Comparison of ENCODE assay signal across 39 cellular contexts in genomic region chr20:46491354-46491753, GRCh38. TPM values are rescaled to one million over a fixed set of nuclear protein-coding genes. Genes with fewer than 3 reads are reported as not detected.
"Had no signal": no experiment of that assay in that cellular context is flagged by ENCODE, and none has a peak within 500 bp of the region (broad histone marks: within the 10 kb centered on the region; RNA-seq: fewer than 3 reads in every experiment).

No MANE protein-coding gene starts in this region.

- H3K9me3 ChIP-seq: adrenal gland, ascending aorta, breast epithelium had no signal

- DNase-seq: activated effector memory CD4-positive, alpha-beta T cell treated with anti-CD3 and anti-CD28 coated beads, Interleukin-2, amount 50 U/mL, for 16 hours; activated effector memory CD4-positive, alpha-beta T cell treated with Interleukin-2 at 50 U/mL for 16 hours; activated gamma-delta T cell; activated gamma-delta T cell treated with Interleukin-2 at 50 U/mL for 16 hours; activated naive CD4-positive, alpha-beta T cell; activated naive CD4-positive, alpha-beta T cell treated with anti-CD3 and anti-CD28 coated beads for 36 hours; activated naive CD4-positive, alpha-beta T cell treated with anti-CD3 and anti-CD28 coated beads, Interleukin-2, amount 10 ng/mL, durations not matched to agents 7 days and 5 days; activated naive CD4-positive, alpha-beta T cell treated with anti-CD3 and anti-CD28 coated beads, Interleukin-2, amount 50 U/mL, for 16 hours; activated naive CD4-positive, alpha-beta T cell treated with Interleukin-2 at 50 U/mL for 16 hours; activated naive CD8-positive, alpha-beta T cell treated with anti-CD3 and anti-CD28 coated beads for 36 hours; activated naive CD8-positive, alpha-beta T cell treated with anti-CD3 and anti-CD28 coated beads, Interleukin-2, amount 10 ng/mL, durations not matched to agents 7 days and 5 days; activated naive CD8-positive, alpha-beta T cell treated with anti-CD3 and anti-CD28 coated beads, Interleukin-2, amount 50 U/mL, for 24 hours; activated T-cell treated with anti-CD3 and anti-CD28 coated beads, Interleukin-2, amount 50 U/mL, for 1 hour; activated T-cell treated with anti-CD3 and anti-CD28 coated beads, Interleukin-2, amount 50 U/mL, for 24 hours; activated T-cell treated with anti-CD3 and anti-CD28 coated beads, Interleukin-2, amount 50 U/mL, for 4 hours; activated T-cell treated with anti-CD3 and anti-CD28 coated beads, Interleukin-2, amount 50 U/mL, for 48 hours; activated T-cell treated with anti-CD3 and anti-CD28 coated beads, Interleukin-2, amount 50 U/mL, for 72 hours; adrenal gland; amniotic stem cell; amygdala; anterior cingulate cortex; aorta; body of pancreas; brain microvascular endothelial cell; caudate nucleus; central memory CD4-positive, alpha-beta T cell; cerebellar nuclear complex had no signal

- ATAC-seq: activated naive CD4-positive, alpha-beta T cell treated with anti-CD3 and anti-CD28 coated beads, Interleukin-2, amount 50 U/mL, for 72 hours; activated naive CD8-positive, alpha-beta T cell treated with anti-CD3 and anti-CD28 coated beads, Interleukin-2, amount 50 U/mL, for 24 hours; activated T-cell treated with anti-CD3 and anti-CD28 coated beads, Interleukin-2, amount 50 U/mL, for 4 hours; activated T-cell treated with anti-CD3 and anti-CD28 coated beads, Interleukin-2, amount 50 U/mL, for 72 hours; activated T-helper 17 cell treated with anti-CD3 and anti-CD28 coated beads, Interleukin-2, amount 50 U/mL, for 72 hours; body of pancreas had no signal

- H3K27ac ChIP-seq: adrenal gland, ascending aorta, body of pancreas, brain microvascular endothelial cell, breast epithelium, cardiac muscle cell had no signal

- H3K4me1 ChIP-seq: adrenal gland, ascending aorta, body of pancreas, breast epithelium had no signal

- FAIRE-seq: astrocyte, bronchial epithelial cell had no signal

- H3K36me3 ChIP-seq: adrenal gland, ascending aorta, brain microvascular endothelial cell, breast epithelium, cardiac muscle cell had no signal

- H3K27me3 ChIP-seq: adrenal gland, ascending aorta, body of pancreas, brain microvascular endothelial cell, breast epithelium, cardiac muscle cell had no signal

- H3K4me3 ChIP-seq: adrenal gland, ascending aorta, body of pancreas, breast epithelium, cardiac muscle cell had no signal

RNA-seq across cellular contexts. Expression of gene ZNF334, which starts 22.0 kb away (rescaled TPM):
- total RNA-seq: ascending aorta had no signal

RNA-seq across cellular contexts. Expression of gene OCSTAMP, which starts 59.1 kb away (rescaled TPM):
- total RNA-seq: activated naive CD4-positive, alpha-beta T cell treated with anti-CD3 and anti-CD28 coated beads for 36 hours; activated naive CD8-positive, alpha-beta T cell treated with anti-CD3 and anti-CD28 coated beads for 36 hours; activated naive CD8-positive, alpha-beta T cell treated with anti-CD3 and anti-CD28 coated beads, Interleukin-2, amount 10 ng/mL, durations not matched to agents 7 days and 5 days; activated T-helper 2 cell treated with anti-CD3 and anti-CD28 coated beads, Interferon-gamma antibody, Interleukin-2, Interleukin-4, amounts not matched to agents 10 μg/mL and 5 μg/mL and 100 μg/mL, durations not matched to agents 14 hours and 24 hours and 36 hours; adrenal gland; aorta; ascending aorta; astrocyte; body of pancreas; bronchial epithelial cell; cardiac muscle cell; cardiac septum; cerebellum; chondrocyte had no signal
- polyA plus RNA-seq: adipose tissue, aorta, cardiac muscle cell had no signal
